8 cellular contexts compared by ENCODE assay signal in genomic region chr13:106917673-106918652, GRCh38.
DNase-seq lines count a peak whose midpoint lies in the region; ATAC-seq, FAIRE-seq and TF ChIP-seq lines count a peak whose summit lies in the region.

No MANE protein-coding gene starts in this region.

- no peak for TF ChIP-seq POLR2A in NB4 (IDR thresholded peaks at IDR 0.05; ENCODE audit: extremely low read depth, insufficient read length)

- H3K9ac ChIP-seq in kidney (ENCODE audit: low read length in 2 of 2): peak overlapping the region in 1 of 2 donors; percentile 69

- H3K27ac ChIP-seq in kidney (ENCODE audit: low read depth in 2 of 2, low read length in 2 of 2): peak overlapping the region; percentile 84 to 87

- no peak for FAIRE-seq in kidney (lab: Jason Lieb, UNC)

- ATAC-seq in HG02588 (IDR thresholded peaks at IDR 0.05; ENCODE audit: unreplicated experiment): peak; percentile 96
- ATAC-seq in activated CD4-positive, CD25-positive, alpha-beta regulatory T cell treated with anti-CD3 and anti-CD28 coated beads, Interleukin-2, amount 50 U/mL, for 24 hours: peak; percentile 82 to 86

- H3K36me3 ChIP-seq in kidney (ENCODE audit: control insufficient read depth in 1 of 2, insufficient read depth in 2 of 2, low read length in 2 of 2): no peaks in the 10 kb centered on the region

- intact Hi-C loops in kidney (cut with DNase I): no loop called here

- H3K4me3 ChIP-seq in NB4 (ENCODE audit: low read depth, low read length) (no peak overlapping the region), kidney (ENCODE audit: low read length in 2 of 2) (peak overlapping the region; percentile 43 to 64)

- no peaks in the 10 kb centered on the region for H3K4me1 ChIP-seq in kidney (ENCODE audit: control insufficient read depth in 1 of 2, insufficient read depth in 1 of 2, low read depth in 1 of 2, low read length in 2 of 2)

- DNase-seq in NCI-H2029 (lab: John Stamatoyannopoulos, UW) (peak; percentile 12), NCI-H2029 treated with DMSO at 0.1 percent for 48 hours (lab: John Stamatoyannopoulos, UW) (no peak), NB4 (ENCODE audit: low read depth) (peak; percentile 69), cerebellar cortex (ENCODE audit: low spot score) (peak; percentile 46), kidney (peak; percentile 89)
- DNase-seq in stimulated activated CD4-positive, alpha-beta T cell treated with anti-CD3 and anti-CD28 coated beads, Interleukin-12 subunit alpha, Interleukin-12 subunit beta, amount 100 ng/mL, for 4 hours: peak; percentile 67

- peak; percentile 88 for TF ChIP-seq CTCF in NB4 (IDR thresholded peaks at IDR 0.05; ENCODE audit: low read depth, low read length)
- peak; percentile 87 for TF ChIP-seq CTCF in kidney (IDR thresholded peaks at IDR 0.05; ENCODE audit: borderline replicate concordance, extremely low read depth, insufficient read depth)

- H3K9me3 ChIP-seq in kidney (ENCODE audit: control insufficient read depth in 1 of 2, low read length in 2 of 2): no peaks in the 10 kb centered on the region
